Comparison of ENCODE assay signal across 9 cellular contexts in the genomic region with DNA sequence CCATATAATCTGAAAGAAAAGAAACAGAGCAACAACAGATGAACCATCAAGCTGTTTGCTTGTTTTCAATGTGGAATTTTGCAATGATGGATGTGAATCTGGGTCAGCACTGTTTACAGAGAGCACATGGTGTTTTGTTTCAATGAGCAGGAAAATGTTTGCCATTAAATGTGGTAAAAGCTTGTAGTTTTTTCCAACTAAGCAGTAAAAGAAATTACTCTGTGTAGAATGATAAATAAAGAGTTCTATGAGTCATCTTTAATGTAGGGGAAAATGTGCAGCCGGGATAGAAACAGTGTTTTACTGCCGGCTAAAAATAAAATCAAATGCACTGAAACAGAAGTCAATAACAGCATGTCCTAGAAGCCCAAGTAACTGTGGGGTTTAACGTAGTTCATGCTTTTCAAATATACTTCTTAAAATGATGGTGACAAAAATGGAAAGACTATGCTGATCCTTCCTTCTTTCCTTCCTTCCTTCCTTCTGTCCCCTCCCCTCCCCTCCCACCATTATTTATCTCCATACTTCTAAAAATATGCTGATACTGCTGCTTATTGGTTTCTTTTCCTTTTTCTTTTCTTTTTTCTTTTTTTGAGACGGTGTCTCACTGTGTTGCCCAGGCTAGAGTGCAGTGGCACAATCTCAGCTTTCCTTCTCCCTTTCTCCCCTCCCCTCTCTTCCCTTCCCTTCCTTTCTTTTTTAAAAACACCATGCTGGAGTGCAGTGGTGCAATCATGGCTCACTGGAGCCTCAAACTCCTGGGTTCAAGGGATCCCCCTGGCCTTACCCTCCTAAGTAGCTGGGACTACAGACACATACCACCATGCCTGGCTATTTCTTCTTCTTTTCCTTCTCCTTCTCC. TPM values are rescaled to one million over a fixed set of nuclear protein-coding genes. Genes with fewer than 3 reads are reported as not detected.
DNase-seq lines count a peak whose midpoint lies in the region; ATAC-seq, FAIRE-seq and TF ChIP-seq lines count a peak whose summit lies in the region.
"Had no signal": no experiment of that assay in that cellular context is flagged by ENCODE, and none has a peak within 500 bp of the region (broad histone marks: within the 10 kb centered on the region; RNA-seq: fewer than 3 reads in every experiment).

No MANE protein-coding gene starts in this region.

- H3K27me3 ChIP-seq in PC-9 (ENCODE audit: insufficient read depth, low read depth), result no peaks in the 10 kb centered on the region

- no peaks in the 10 kb centered on the region for H3K79me2 ChIP-seq in PC-9 (ENCODE audit: low read depth)

- DNase-seq in GM03348 (ENCODE audit: low spot score) (peak; percentile 23), PC-9 (peak in 1 of 2 experiments; percentile 69), fibroblast of the aortic adventitia (ENCODE audit: low read depth) (peak; percentile 25), skeletal muscle cell (ENCODE audit: low read depth) (peak; percentile 40), GM12892 (ENCODE audit: insufficient read length) (no peak)
- no peak for DNase-seq in activated CD8-positive, alpha-beta memory T cell treated with anti-CD3 and anti-CD28 coated beads, Interleukin-2, amount 50 U/mL, for 4 hours

- H3K4me3 ChIP-seq in PC-9 (no peak overlapping the region), fibroblast of the aortic adventitia (ENCODE audit: low read depth, low read length) (no peak overlapping the region), skeletal muscle cell (ENCODE audit: low read depth, low read length) (no peak overlapping the region)

- FAIRE-seq in GM12892 (lab: Jason Lieb, UNC), result no peak

- TF ChIP-seq POLR2A in GM12892 (IDR thresholded peaks at IDR 0.05; ENCODE audit: low read depth, low read length), result no peak

- peak overlapping the region; percentile 3; the same call in 1 of the 2 replicates for H3K27ac ChIP-seq in PC-9

- peaks cover 8% of the 10 kb centered on the region; the same call in 1 of the 2 replicates for H3K4me1 ChIP-seq in PC-9 (replicated peaks; ENCODE audit: insufficient read depth)

- no TSS peak for BruUV-seq in PC-9 (replicated peaks; lab: Mats Ljungman, UMichigan)

- no peaks in the 10 kb centered on the region for H3K9me2 ChIP-seq in PC-9 (ENCODE audit: insufficient read depth)

- no peaks in the 10 kb centered on the region for H4K20me1 ChIP-seq in PC-9 (ENCODE audit: insufficient read depth)

- peak overlapping the region; percentile 54 for H3K4me2 ChIP-seq in PC-9

- POLR2A ChIA-PET in PC-9 (lab: Charles Lee; ENCODE audit: unreplicated experiment), result no interaction called here

- intact Hi-C loops in PC-9 (cut with micrococcal nuclease; ENCODE audit: unreplicated experiment), result no loop called here

- TF ChIP-seq CTCF in PC-9 (conservative IDR thresholded peaks at IDR 0.05) (no peak), fibroblast of the aortic adventitia (IDR thresholded peaks at IDR 0.05; ENCODE audit: insufficient read depth, low read length) (no peak)

- H2AFZ ChIP-seq in PC-9, result no peak overlapping the region

- ATAC-seq in HG03045 (IDR thresholded peaks at IDR 0.05; ENCODE audit: unreplicated experiment) (no peak), GM19455 (IDR thresholded peaks at IDR 0.05; ENCODE audit: unreplicated experiment) (no peak)
- ATAC-seq: Panc1 had no signal

- H3K9me3 ChIP-seq in PC-9 (ENCODE audit: insufficient read depth, low read depth), result no peaks in the 10 kb centered on the region

- no peaks in the 10 kb centered on the region for H3K36me3 ChIP-seq in PC-9 (ENCODE audit: low read depth)

- H3F3A ChIP-seq in PC-9 (ENCODE audit: insufficient read depth, low read depth), result peaks cover 2% of the 10 kb centered on the region; the same call in 1 of the 2 replicates

- CTCF ChIA-PET in PC-9 (lab: Charles Lee), result no interaction called here

RNA-seq across cellular contexts. Expression of gene NAA20, which starts 6.3 kb away (rescaled TPM):
- 167 and 168 TPM in 2 replicates for total RNA-seq in PC-9 (2021)
- total RNA-seq in fibroblast of the aortic adventitia (ENCODE audit: low replicate concordance), result 19.3 and 49.3 TPM in 2 replicates
- 78.4 TPM for polyA plus RNA-seq in GM12892 (2012; ENCODE audit: missing spikeins)

RNA-seq across cellular contexts. Expression of gene CRNKL1, which starts 41.4 kb away (rescaled TPM):
- total RNA-seq in PC-9 (2021), result 24.8 and 33.0 TPM in 2 replicates
- 31.2 and 109 TPM in 2 replicates for total RNA-seq in fibroblast of the aortic adventitia (ENCODE audit: low replicate concordance)
- polyA plus RNA-seq in GM12892 (2012; ENCODE audit: missing spikeins), result 13.9 TPM

RNA-seq across cellular contexts. Expression of gene CFAP61, which starts 41.5 kb away (rescaled TPM):
- total RNA-seq in PC-9 (2021), result 1.7 and 2.6 TPM in 2 replicates
- 0.18 TPM in 1 of 2 replicates, not detected in the other for total RNA-seq in fibroblast of the aortic adventitia (ENCODE audit: low replicate concordance)
- 0.25 TPM for polyA plus RNA-seq in GM12892 (2012; ENCODE audit: missing spikeins)

Comparison
In these comparisons a context has a peak if more than half of its experiments do, and no peak if none do; other contexts are left out.
1. DNase-seq: peak in GM03348 (single experiment), fibroblast of the aortic adventitia (single experiment) and skeletal muscle cell (single experiment); none in activated CD8-positive, alpha-beta memory T cell treated with anti-CD3 and anti-CD28 coated beads, Interleukin-2, amount 50 U/mL, for 4 hours (single experiment) and GM12892 (single experiment).